1 cellular context compared by ENCODE assay signal in the genomic region with DNA sequence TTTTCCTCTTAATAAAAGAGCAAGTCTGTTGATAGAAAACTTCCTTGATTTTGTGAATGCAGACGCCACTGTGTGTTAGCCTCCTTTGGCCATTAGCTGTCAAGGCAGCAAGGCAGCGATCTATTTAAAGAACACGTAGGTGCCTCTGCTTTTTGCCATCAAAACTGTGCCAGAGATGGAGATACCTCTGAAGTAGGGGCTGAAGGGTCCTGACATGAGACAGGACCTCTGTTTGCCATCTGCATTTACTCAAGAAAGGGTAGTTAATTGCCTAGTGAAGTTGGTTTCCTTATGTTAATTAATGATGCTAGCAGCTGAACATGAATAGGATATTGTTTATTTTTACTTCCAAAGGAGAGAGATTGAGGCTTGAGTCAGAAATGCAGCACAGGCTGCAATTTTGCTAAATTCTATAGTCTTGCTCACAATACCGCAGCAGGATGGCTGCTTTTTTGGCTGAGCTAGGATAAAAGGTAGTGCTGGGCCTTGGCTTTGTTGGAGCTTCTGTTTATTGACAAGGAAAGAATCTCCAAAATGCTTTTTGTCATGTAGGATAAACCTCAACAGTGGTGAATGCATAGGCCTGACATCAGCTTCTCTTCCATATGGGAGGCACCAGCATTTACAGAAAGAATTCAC.
A peak's percentile ranks its signal among the peaks of the same experiment; 100 is the strongest.
TF ChIP-seq lines count a peak whose summit lies in the region.

No MANE protein-coding gene starts in this region.

TF ChIP-seq in H1, 55 proteins besides CTCF, POLR2A, EP300 and RAD21 (continued from another document):
- TF ChIP-seq, protein P1, sequence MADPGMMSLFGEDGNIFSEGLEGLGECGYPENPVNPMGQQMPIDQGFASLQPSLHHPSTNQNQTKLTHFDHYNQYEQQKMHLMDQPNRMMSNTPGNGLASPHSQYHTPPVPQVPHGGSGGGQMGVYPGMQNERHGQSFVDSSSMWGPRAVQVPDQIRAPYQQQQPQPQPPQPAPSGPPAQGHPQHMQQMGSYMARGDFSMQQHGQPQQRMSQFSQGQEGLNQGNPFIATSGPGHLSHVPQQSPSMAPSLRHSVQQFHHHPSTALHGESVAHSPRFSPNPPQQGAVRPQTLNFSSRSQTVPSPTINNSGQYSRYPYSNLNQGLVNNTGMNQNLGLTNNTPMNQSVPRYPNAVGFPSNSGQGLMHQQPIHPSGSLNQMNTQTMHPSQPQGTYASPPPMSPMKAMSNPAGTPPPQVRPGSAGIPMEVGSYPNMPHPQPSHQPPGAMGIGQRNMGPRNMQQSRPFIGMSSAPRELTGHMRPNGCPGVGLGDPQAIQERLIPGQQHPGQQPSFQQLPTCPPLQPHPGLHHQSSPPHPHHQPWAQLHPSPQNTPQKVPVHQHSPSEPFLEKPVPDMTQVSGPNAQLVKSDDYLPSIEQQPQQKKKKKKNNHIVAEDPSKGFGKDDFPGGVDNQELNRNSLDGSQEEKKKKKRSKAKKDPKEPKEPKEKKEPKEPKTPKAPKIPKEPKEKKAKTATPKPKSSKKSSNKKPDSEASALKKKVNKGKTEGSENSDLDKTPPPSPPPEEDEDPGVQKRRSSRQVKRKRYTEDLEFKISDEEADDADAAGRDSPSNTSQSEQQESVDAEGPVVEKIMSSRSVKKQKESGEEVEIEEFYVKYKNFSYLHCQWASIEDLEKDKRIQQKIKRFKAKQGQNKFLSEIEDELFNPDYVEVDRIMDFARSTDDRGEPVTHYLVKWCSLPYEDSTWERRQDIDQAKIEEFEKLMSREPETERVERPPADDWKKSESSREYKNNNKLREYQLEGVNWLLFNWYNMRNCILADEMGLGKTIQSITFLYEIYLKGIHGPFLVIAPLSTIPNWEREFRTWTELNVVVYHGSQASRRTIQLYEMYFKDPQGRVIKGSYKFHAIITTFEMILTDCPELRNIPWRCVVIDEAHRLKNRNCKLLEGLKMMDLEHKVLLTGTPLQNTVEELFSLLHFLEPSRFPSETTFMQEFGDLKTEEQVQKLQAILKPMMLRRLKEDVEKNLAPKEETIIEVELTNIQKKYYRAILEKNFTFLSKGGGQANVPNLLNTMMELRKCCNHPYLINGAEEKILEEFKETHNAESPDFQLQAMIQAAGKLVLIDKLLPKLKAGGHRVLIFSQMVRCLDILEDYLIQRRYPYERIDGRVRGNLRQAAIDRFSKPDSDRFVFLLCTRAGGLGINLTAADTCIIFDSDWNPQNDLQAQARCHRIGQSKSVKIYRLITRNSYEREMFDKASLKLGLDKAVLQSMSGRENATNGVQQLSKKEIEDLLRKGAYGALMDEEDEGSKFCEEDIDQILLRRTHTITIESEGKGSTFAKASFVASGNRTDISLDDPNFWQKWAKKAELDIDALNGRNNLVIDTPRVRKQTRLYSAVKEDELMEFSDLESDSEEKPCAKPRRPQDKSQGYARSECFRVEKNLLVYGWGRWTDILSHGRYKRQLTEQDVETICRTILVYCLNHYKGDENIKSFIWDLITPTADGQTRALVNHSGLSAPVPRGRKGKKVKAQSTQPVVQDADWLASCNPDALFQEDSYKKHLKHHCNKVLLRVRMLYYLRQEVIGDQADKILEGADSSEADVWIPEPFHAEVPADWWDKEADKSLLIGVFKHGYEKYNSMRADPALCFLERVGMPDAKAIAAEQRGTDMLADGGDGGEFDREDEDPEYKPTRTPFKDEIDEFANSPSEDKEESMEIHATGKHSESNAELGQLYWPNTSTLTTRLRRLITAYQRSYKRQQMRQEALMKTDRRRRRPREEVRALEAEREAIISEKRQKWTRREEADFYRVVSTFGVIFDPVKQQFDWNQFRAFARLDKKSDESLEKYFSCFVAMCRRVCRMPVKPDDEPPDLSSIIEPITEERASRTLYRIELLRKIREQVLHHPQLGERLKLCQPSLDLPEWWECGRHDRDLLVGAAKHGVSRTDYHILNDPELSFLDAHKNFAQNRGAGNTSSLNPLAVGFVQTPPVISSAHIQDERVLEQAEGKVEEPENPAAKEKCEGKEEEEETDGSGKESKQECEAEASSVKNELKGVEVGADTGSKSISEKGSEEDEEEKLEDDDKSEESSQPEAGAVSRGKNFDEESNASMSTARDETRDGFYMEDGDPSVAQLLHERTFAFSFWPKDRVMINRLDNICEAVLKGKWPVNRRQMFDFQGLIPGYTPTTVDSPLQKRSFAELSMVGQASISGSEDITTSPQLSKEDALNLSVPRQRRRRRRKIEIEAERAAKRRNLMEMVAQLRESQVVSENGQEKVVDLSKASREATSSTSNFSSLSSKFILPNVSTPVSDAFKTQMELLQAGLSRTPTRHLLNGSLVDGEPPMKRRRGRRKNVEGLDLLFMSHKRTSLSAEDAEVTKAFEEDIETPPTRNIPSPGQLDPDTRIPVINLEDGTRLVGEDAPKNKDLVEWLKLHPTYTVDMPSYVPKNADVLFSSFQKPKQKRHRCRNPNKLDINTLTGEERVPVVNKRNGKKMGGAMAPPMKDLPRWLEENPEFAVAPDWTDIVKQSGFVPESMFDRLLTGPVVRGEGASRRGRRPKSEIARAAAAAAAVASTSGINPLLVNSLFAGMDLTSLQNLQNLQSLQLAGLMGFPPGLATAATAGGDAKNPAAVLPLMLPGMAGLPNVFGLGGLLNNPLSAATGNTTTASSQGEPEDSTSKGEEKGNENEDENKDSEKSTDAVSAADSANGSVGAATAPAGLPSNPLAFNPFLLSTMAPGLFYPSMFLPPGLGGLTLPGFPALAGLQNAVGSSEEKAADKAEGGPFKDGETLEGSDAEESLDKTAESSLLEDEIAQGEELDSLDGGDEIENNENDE (IDR thresholded peaks at IDR 0.05; ENCODE audit: insufficient replicate concordance, low read length) = no peak
- TF ChIP-seq CHD1 (IDR thresholded peaks at IDR 0.05; ENCODE audit: low read depth, low read length) = no peak
- TF ChIP-seq EGR1 (IDR thresholded peaks at IDR 0.05; ENCODE audit: borderline replicate concordance, low read depth, low read length) = no peak
- no peak for TF ChIP-seq YY1 (IDR thresholded peaks at IDR 0.05; ENCODE audit: low read depth, low read length)
- TF ChIP-seq POU5F1 (IDR thresholded peaks at IDR 0.05; ENCODE audit: low read depth, low read length) = peak; percentile 35; the same call in 1 of the 2 replicates
- no peak for TF ChIP-seq CEBPB (IDR thresholded peaks at IDR 0.05; ENCODE audit: low read depth, low read length)
- TF ChIP-seq NANOG (IDR thresholded peaks at IDR 0.05; ENCODE audit: insufficient read depth, low read depth, low read length, poor library complexity, severe bottlenecking) = peak; percentile 53
- TF ChIP-seq TCF12 (IDR thresholded peaks at IDR 0.05; ENCODE audit: low read depth, low read length) = 0 out of 2 replicates have a peak, but pooled peaks have one; percentile 11
- TF ChIP-seq, protein P2, sequence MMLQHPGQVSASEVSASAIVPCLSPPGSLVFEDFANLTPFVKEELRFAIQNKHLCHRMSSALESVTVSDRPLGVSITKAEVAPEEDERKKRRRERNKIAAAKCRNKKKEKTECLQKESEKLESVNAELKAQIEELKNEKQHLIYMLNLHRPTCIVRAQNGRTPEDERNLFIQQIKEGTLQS (IDR thresholded peaks at IDR 0.05; ENCODE audit: insufficient read depth, low read depth, low read length) = no peak
